22 cellular contexts compared by ENCODE assay signal in the genomic region with DNA sequence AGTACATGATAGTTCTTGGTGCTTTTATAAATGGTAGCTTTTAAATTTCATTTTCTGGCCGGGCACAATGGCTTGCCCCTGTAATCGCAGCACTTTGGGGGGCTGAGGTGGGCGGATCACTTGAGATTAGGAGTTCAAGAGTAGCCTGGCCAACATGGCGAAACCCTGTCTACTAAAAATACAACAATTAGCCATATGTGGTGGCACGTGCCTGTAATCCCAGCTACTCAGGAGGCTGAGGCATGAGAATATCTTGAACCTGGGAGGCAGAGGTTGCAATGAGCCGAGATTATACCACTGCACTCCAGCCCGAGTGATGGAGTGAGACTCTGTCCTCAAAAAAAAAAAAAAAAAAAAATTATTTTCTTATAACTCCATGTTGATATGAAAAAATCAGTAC. TPM values are rescaled to one million over a fixed set of nuclear protein-coding genes. Genes with fewer than 3 reads are reported as not detected.
"Had no signal": no experiment of that assay in that cellular context is flagged by ENCODE, and none has a peak within 500 bp of the region (broad histone marks: within the 10 kb centered on the region; RNA-seq: fewer than 3 reads in every experiment).

No MANE protein-coding gene starts in this region.

- ATAC-seq: HepG2 had no signal

- H3K4me3 ChIP-seq: SJSA1, SK-N-MC had no signal

- H3K9me3 ChIP-seq: SJSA1 had no signal

- H3K27me3 ChIP-seq: SJSA1 had no signal

- DNase-seq: IMR-90, Karpas-422, KG1, NCI-H1092 treated with DMSO at 0.1 percent for 48 hours, NCI-H1436, NCI-H187, NCI-H2029, NCI-H2081 treated with DMSO at 0.1 percent for 48 hours, NCI-H2171, NCI-H226, NCI-H446, NCI-H510A, NCI-H524 treated with DMSO at 0.1 percent for 48 hours, NCI-H69, NCI-H774, Right ventricle myocardium superior, RPMI8226, SIG-M5 had no signal

- H3K27ac ChIP-seq: SJSA1, SK-N-MC had no signal

- H3K4me1 ChIP-seq: SJSA1 had no signal

RNA-seq across cellular contexts. Expression of a gene that starts 36.0 kb away (rescaled TPM):
- total RNA-seq: HT1080, Right ventricle myocardium superior, SJSA1 had no signal
